25 cellular contexts compared by ENCODE assay signal in the genomic region with DNA sequence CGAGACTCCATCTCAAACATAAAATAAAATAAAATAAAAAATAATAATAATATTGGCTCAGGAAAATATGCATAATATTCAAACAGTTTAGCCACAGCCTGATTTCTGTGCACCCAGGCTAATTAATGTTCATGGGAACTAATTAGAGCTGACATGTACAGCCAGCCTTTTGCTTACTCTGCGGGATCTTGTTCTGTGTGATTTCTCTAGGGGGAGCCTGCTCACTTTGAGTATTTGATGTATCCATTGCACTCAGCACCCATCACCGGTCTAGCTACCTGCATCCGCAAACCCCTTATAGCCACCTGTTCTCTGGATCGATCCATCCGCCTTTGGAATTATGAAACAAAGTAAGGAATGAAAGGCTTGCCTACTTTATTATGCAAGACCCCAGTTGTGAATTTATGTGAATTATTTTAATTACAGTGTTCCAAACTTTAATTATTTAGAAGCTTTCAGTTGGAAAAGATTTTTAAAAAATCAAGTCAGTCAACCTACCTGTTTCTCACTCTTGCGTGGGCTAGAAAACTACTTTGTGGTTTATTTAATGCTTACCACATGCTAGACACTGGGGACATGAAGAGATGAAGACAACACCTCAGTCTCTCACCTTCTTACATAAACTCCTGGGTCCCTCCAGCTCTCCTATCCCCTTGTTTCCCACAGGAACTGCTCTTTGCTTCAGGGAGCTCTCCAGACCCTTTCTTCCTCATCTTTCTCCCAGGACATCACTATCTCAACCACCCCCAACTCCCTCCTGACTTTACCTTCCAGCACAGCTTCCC. TPM values are rescaled to one million over a fixed set of nuclear protein-coding genes. Genes with fewer than 3 reads are reported as not detected.
A peak's percentile ranks its signal among the peaks of the same experiment; 100 is the strongest.
DNase-seq lines count a peak whose midpoint lies in the region; ATAC-seq and TF ChIP-seq lines count a peak whose summit lies in the region.
"Had no signal": no experiment of that assay in that cellular context is flagged by ENCODE, and none has a peak within 500 bp of the region (broad histone marks: within the 10 kb centered on the region; RNA-seq: fewer than 3 reads in every experiment).

No MANE protein-coding gene starts in this region.

- H3K79me2 ChIP-seq in mesendoderm (ENCODE audit: control insufficient read depth, insufficient read depth, low read length) = no peaks in the 10 kb centered on the region

- peaks cover 2% of the 10 kb centered on the region for H3K4me1 ChIP-seq in mesendoderm (ENCODE audit: control insufficient read depth, low read depth, low read length)
- no peaks in the 10 kb centered on the region for H3K4me1 ChIP-seq in right atrium auricular region
- no peaks in the 10 kb centered on the region for H3K4me1 ChIP-seq in naive thymus-derived CD4-positive, alpha-beta T cell (ENCODE audit: control insufficient read depth in 2 of 2, insufficient read depth in 2 of 2, low read length in 2 of 2)
- H3K4me1 ChIP-seq: pancreas, sigmoid colon had no signal

- H3K18ac ChIP-seq in mesendoderm (ENCODE audit: low read length) = no peak overlapping the region

- peak overlapping the region; percentile 28 for H2BK120ac ChIP-seq in mesendoderm (ENCODE audit: low read depth, low read length)

- H3K27ac Mint-ChIP-seq in naive thymus-derived CD4-positive, alpha-beta T cell = no peak overlapping the region
- H3K27ac Mint-ChIP-seq: activated CD8-positive, alpha-beta memory T cell treated with anti-CD3 and anti-CD28 coated beads, Interleukin-2, amount 10 ng/mL, durations not matched to agents 7 days and 5 days; activated naive CD8-positive, alpha-beta T cell; activated T-helper 1 cell treated with anti-CD3 and anti-CD28 coated beads, Interleukin-12 subunit alpha, Interleukin-12 subunit beta, Interleukin-2, Interleukin-4 antibody, amounts not matched to agents 30 ng/mL and 10 ng/mL and 1 ng/mL, durations not matched to agents 14 hours and 24 hours and 36 hours; effector memory CD8-positive, alpha-beta T cell; nephron had no signal

- intact Hi-C loops in naive thymus-derived CD4-positive, alpha-beta T cell (cut with micrococcal nuclease) = no loop called here

- no peak overlapping the region for H4K5ac ChIP-seq in mesendoderm (ENCODE audit: low read length)

- POLR2A ChIA-PET in naive thymus-derived CD4-positive, alpha-beta T cell (lab: Charles Lee) = no interaction called here

- no peak overlapping the region for H3K23ac ChIP-seq in mesendoderm (ENCODE audit: low read length)

- peak; percentile 45; the same call in 2 of the 3 replicates for ATAC-seq in SK-N-SH treated with all-trans-retinoic acid at 6 μM for 48 hours
- ATAC-seq in naive thymus-derived CD4-positive, alpha-beta T cell = no peak
- ATAC-seq: activated CD8-positive, alpha-beta memory T cell treated with anti-CD3 and anti-CD28 coated beads, Interleukin-2, amount 10 ng/mL, durations not matched to agents 7 days and 5 days; effector memory CD8-positive, alpha-beta T cell; left cardiac atrium; pancreas had no signal

- H3K36me3 Mint-ChIP-seq in naive thymus-derived CD4-positive, alpha-beta T cell = peaks cover 0 to 8% (median 3%) of the 10 kb centered on the region in 5 donors
- H3K36me3 Mint-ChIP-seq: activated CD8-positive, alpha-beta memory T cell treated with anti-CD3 and anti-CD28 coated beads, Interleukin-2, amount 10 ng/mL, durations not matched to agents 7 days and 5 days had no signal

- no peak overlapping the region for H3K4me2 ChIP-seq in mesendoderm (ENCODE audit: low read length)

- no peak overlapping the region for H2AK5ac ChIP-seq in mesendoderm (ENCODE audit: low read length)

- H3K27me3 Mint-ChIP-seq in naive thymus-derived CD4-positive, alpha-beta T cell = peaks cover 5 to 23% (median 13%) of the 10 kb centered on the region in 5 donors

- H3K4me3 ChIP-seq in mesendoderm (ENCODE audit: low read length) = no peak overlapping the region
- no peak overlapping the region for H3K4me3 ChIP-seq in right atrium auricular region
- no peak overlapping the region for H3K4me3 ChIP-seq in naive thymus-derived CD4-positive, alpha-beta T cell (ENCODE audit: low read length)
- H3K4me3 ChIP-seq: pancreas, sigmoid colon, thoracic aorta had no signal

- WGBS in mesendoderm (ENCODE audit: extremely low coverage, insufficient coverage, low lambda C conversion rate) = no CpG with 5 or more reads among the region's 7 CpGs

- peak; percentile 38 for DNase-seq in NCI-H510A treated with DMSO at 0.1 percent for 48 hours (lab: John Stamatoyannopoulos, UW)
- DNase-seq in NCI-H510A (lab: John Stamatoyannopoulos, UW) = no peak
- peak; percentile 19 for DNase-seq in NAMALWA (ENCODE audit: low spot score)
- DNase-seq in mesendoderm = peak; percentile 23
- no peak for DNase-seq in stimulated activated CD4-positive, alpha-beta T cell treated with anti-CD3 and anti-CD28 coated beads, Interleukin-2, amount 100 ng/mL, for 24 hours
- no peak for DNase-seq in right atrium auricular region (ENCODE audit: low spot score)
- no peak for DNase-seq in naive thymus-derived CD4-positive, alpha-beta T cell
- DNase-seq: activated CD4-positive, alpha-beta T cell treated with anti-CD3 and anti-CD28 coated beads for 48 hours; activated CD8-positive, alpha-beta memory T cell treated with anti-CD3 and anti-CD28 coated beads, Interleukin-2, amount 10 ng/mL, durations not matched to agents 7 days and 5 days; DMS 273 treated with DMSO at 0.1 percent for 48 hours; effector memory CD8-positive, alpha-beta T cell; Kasumi-1; left cardiac atrium; NCI-H1092 treated with DMSO at 0.1 percent for 48 hours; NCI-H446 treated with DMSO at 0.1 percent for 48 hours; pancreas; SHP77 treated with DMSO at 0.1 percent for 48 hours; sigmoid colon; T-helper 1 cell had no signal

- H3K79me1 ChIP-seq in mesendoderm (ENCODE audit: low read length) = no peaks in the 10 kb centered on the region

- H2BK15ac ChIP-seq in mesendoderm (replicated peaks; ENCODE audit: low read depth) = no peak overlapping the region

- H3K27me3 ChIP-seq in mesendoderm (ENCODE audit: insufficient read depth, low read length, poor library complexity) (no peaks in the 10 kb centered on the region), right atrium auricular region (no peaks in the 10 kb centered on the region)
- no peaks in the 10 kb centered on the region for H3K27me3 ChIP-seq in naive thymus-derived CD4-positive, alpha-beta T cell (ENCODE audit: control insufficient read depth in 2 of 2, insufficient read depth in 2 of 2, low read length in 2 of 2)
- H3K27me3 ChIP-seq: pancreas, sigmoid colon had no signal

- H4K8ac ChIP-seq in mesendoderm (ENCODE audit: low read depth, low read length) = no peak overlapping the region

- H3K56ac ChIP-seq in mesendoderm (ENCODE audit: low read length) = no peak overlapping the region

- no peak overlapping the region for H3K4me3 Mint-ChIP-seq in naive thymus-derived CD4-positive, alpha-beta T cell
- H3K4me3 Mint-ChIP-seq: activated CD8-positive, alpha-beta memory T cell treated with anti-CD3 and anti-CD28 coated beads, Interleukin-2, amount 10 ng/mL, durations not matched to agents 7 days and 5 days; activated naive CD8-positive, alpha-beta T cell; activated T-helper 1 cell treated with anti-CD3 and anti-CD28 coated beads, Interleukin-12 subunit alpha, Interleukin-12 subunit beta, Interleukin-2, Interleukin-4 antibody, amounts not matched to agents 30 ng/mL and 10 ng/mL and 1 ng/mL, durations not matched to agents 14 hours and 24 hours and 36 hours; effector memory CD8-positive, alpha-beta T cell; nephron had no signal

- H3K4ac ChIP-seq in mesendoderm (ENCODE audit: low read depth, low read length) = no peak overlapping the region

- TF ChIP-seq CTCF in right atrium auricular region (IDR thresholded peaks at IDR 0.05) = no peak

- H3K4me1 Mint-ChIP-seq in naive thymus-derived CD4-positive, alpha-beta T cell = no peaks in the 10 kb centered on the region
- H3K4me1 Mint-ChIP-seq: activated CD8-positive, alpha-beta memory T cell treated with anti-CD3 and anti-CD28 coated beads, Interleukin-2, amount 10 ng/mL, durations not matched to agents 7 days and 5 days; nephron had no signal

- no peak overlapping the region for H2BK5ac ChIP-seq in mesendoderm (ENCODE audit: low read length)

- CTCF ChIA-PET in naive thymus-derived CD4-positive, alpha-beta T cell (lab: Charles Lee) = no interaction called here

- peaks cover 6 to 12% of the 10 kb centered on the region in 2 donors for H3K9me3 ChIP-seq in right atrium auricular region
- H3K9me3 ChIP-seq in naive thymus-derived CD4-positive, alpha-beta T cell (ENCODE audit: control insufficient read depth in 2 of 3, low read length in 3 of 3) = peaks cover 0 to 9% (median 0%) of the 10 kb centered on the region in 3 experiments
- H3K9me3 ChIP-seq: pancreas, sigmoid colon had no signal

- H3K9ac ChIP-seq in mesendoderm (ENCODE audit: low read length) = no peak overlapping the region

- H3K36me3 ChIP-seq in mesendoderm (ENCODE audit: control insufficient read depth, insufficient read depth, low read length) (no peaks in the 10 kb centered on the region), right atrium auricular region (no peaks in the 10 kb centered on the region)
- H3K36me3 ChIP-seq in naive thymus-derived CD4-positive, alpha-beta T cell (ENCODE audit: control insufficient read depth in 2 of 3, insufficient read depth in 3 of 3, low read length in 3 of 3) = no peaks in the 10 kb centered on the region
- H3K36me3 ChIP-seq: pancreas, sigmoid colon, thoracic aorta had no signal

- H3K27ac ChIP-seq in mesendoderm (ENCODE audit: low read depth, low read length) (no peak overlapping the region), right atrium auricular region (no peak overlapping the region)
- no peak overlapping the region for H3K27ac ChIP-seq in naive thymus-derived CD4-positive, alpha-beta T cell (ENCODE audit: low read depth, low read length)
- H3K27ac ChIP-seq: C4-2B, pancreas, sigmoid colon, thoracic aorta had no signal

- peaks cover 0 to 17% (median 8%) of the 10 kb centered on the region in 11 donors for H3K9me3 Mint-ChIP-seq in naive thymus-derived CD4-positive, alpha-beta T cell

TF ChIP-seq in SK-N-SH treated with all-trans-retinoic acid at 6 μM for 48 hours, 23 proteins besides CTCF, POLR2A, EP300 and RAD21 (continues in another document):
- no peak for TF ChIP-seq SNAI2 (CRISPR knock-in tag; IDR thresholded peaks at IDR 0.05)

RNA-seq across cellular contexts. Expression of a gene that starts 25.4 kb away (rescaled TPM):
- 0.22 TPM for polyA plus RNA-seq in mesendoderm (2013, experiment 1 of 2)
- polyA plus RNA-seq in mesendoderm (2013, experiment 2 of 2) = 0.15 TPM
- total RNA-seq in right atrium auricular region = under 1 TPM in 1 of 2 donors, not detected in 1; 0.12 TPM
- total RNA-seq in naive thymus-derived CD4-positive, alpha-beta T cell = under 1 TPM in 1 of 5 experiments, not detected in 4; 0.07 TPM
- polyA plus RNA-seq in naive thymus-derived CD4-positive, alpha-beta T cell = not detected
- total RNA-seq: activated T-helper 1 cell treated with anti-CD3 and anti-CD28 coated beads, Interleukin-12 subunit alpha, Interleukin-12 subunit beta, Interleukin-2, Interleukin-4 antibody, amounts not matched to agents 30 ng/mL and 10 ng/mL and 1 ng/mL, durations not matched to agents 14 hours and 24 hours and 36 hours had no signal

RNA-seq across cellular contexts. Expression of a gene that starts 25.4 kb away (rescaled TPM):
- 185 TPM for polyA plus RNA-seq in mesendoderm (2013, experiment 1 of 2)
- 187 TPM for polyA plus RNA-seq in mesendoderm (2013, experiment 2 of 2)
- total RNA-seq in right atrium auricular region = 10 to 100 TPM; 28.4 to 34.0 TPM
- total RNA-seq in naive thymus-derived CD4-positive, alpha-beta T cell = 10 to 100 TPM; 17.8 to 46.1 (median 22.7) TPM
- polyA plus RNA-seq in naive thymus-derived CD4-positive, alpha-beta T cell = 10 to 100 TPM; 51.9 to 56.5 TPM

Comparison
In these comparisons a context has a peak if more than half of its experiments do, and no peak if none do; other contexts are left out.
1. DNase-seq: peak in NCI-H510A treated with DMSO at 0.1 percent for 48 hours (single experiment), NAMALWA (single experiment) and mesendoderm (single experiment); none in NCI-H510A (single experiment), stimulated activated CD4-positive, alpha-beta T cell treated with anti-CD3 and anti-CD28 coated beads, Interleukin-2, amount 100 ng/mL, for 24 hours (0 of 2), right atrium auricular region (single experiment) and naive thymus-derived CD4-positive, alpha-beta T cell (0 of 9).